Comparison of ENCODE assay signal across 22 cellular contexts in genomic region chr6:166411271-166411670, GRCh38. TPM values are rescaled to one million over a fixed set of nuclear protein-coding genes. Genes with fewer than 3 reads are reported as not detected.
DNase-seq lines count a peak whose midpoint lies in the region; ATAC-seq and TF ChIP-seq lines count a peak whose summit lies in the region.
"Had no signal": no experiment of that assay in that cellular context is flagged by ENCODE, and none has a peak within 500 bp of the region (broad histone marks: within the 10 kb centered on the region; RNA-seq: fewer than 3 reads in every experiment).

No MANE protein-coding gene starts in this region.

- no peaks in the 10 kb centered on the region for H3K27me3 ChIP-seq in Karpas-422 (ENCODE audit: low read length)
- H3K27me3 ChIP-seq: esophagus squamous epithelium, gastrocnemius medialis, testis had no signal

- H3K9ac ChIP-seq in Karpas-422 (ENCODE audit: low read length) = no peak overlapping the region

- no peaks in the 10 kb centered on the region; the same call in 1 of the 2 replicates for H3K36me3 ChIP-seq in Karpas-422 (ENCODE audit: insufficient read depth, low read length)

- H3K79me2 ChIP-seq in Karpas-422 (ENCODE audit: low read length) = no peaks in the 10 kb centered on the region

- no peak overlapping the region for H3K4me3 ChIP-seq in Karpas-422 (ENCODE audit: low read length)
- H3K4me3 ChIP-seq: esophagus squamous epithelium, gastrocnemius medialis, SK-N-MC, testis had no signal

- intact Hi-C loops in Right ventricle myocardium superior (cut with DNase I) = no loop called here

- no peak overlapping the region for H3K4me2 ChIP-seq in Karpas-422 (ENCODE audit: low read depth, low read length, poor library complexity, severe bottlenecking)

- ATAC-seq in activated naive CD8-positive, alpha-beta T cell treated with anti-CD3 and anti-CD28 coated beads, Interleukin-2, amount 50 U/mL, for 24 hours = no peak
- ATAC-seq in Right ventricle myocardium superior (ENCODE audit: poor library complexity) = no peak
- ATAC-seq: gastrocnemius medialis had no signal

- no peak for TF ChIP-seq CTCF in glutamatergic neuron (IDR thresholded peaks at IDR 0.05; ENCODE audit: partially characterized antibody, unreplicated experiment)

- H3K9me2 ChIP-seq in Karpas-422 (replicated peaks; ENCODE audit: insufficient read depth, low read length) = no peaks in the 10 kb centered on the region

- no peaks in the 10 kb centered on the region for H3K27me3 Mint-ChIP-seq in activated naive CD8-positive, alpha-beta T cell
- H3K27me3 Mint-ChIP-seq in activated naive CD8-positive, alpha-beta T cell treated with anti-CD3 and anti-CD28 coated beads, Interleukin-2, amount 50 U/mL, for 24 hours = no peaks in the 10 kb centered on the region
- H3K27me3 Mint-ChIP-seq in glutamatergic neuron (ENCODE audit: unreplicated experiment) = peaks cover 13% of the 10 kb centered on the region
- H3K27me3 Mint-ChIP-seq: brain had no signal

- H3K4me1 Mint-ChIP-seq in activated naive CD8-positive, alpha-beta T cell (ENCODE audit: low read depth) = peaks cover 61% of the 10 kb centered on the region
- peaks cover 48% of the 10 kb centered on the region for H3K4me1 Mint-ChIP-seq in activated naive CD8-positive, alpha-beta T cell treated with anti-CD3 and anti-CD28 coated beads, Interleukin-2, amount 50 U/mL, for 24 hours
- H3K4me1 Mint-ChIP-seq in glutamatergic neuron (ENCODE audit: low read depth, unreplicated experiment) = peaks cover 38% of the 10 kb centered on the region
- H3K4me1 Mint-ChIP-seq: brain had no signal

- H3K9me3 ChIP-seq in Karpas-422 (ENCODE audit: low read length) = no peaks in the 10 kb centered on the region
- H3K9me3 ChIP-seq: esophagus squamous epithelium, gastrocnemius medialis, testis had no signal

- DNase-seq in NCI-H82 (lab: John Stamatoyannopoulos, UW) (peak; percentile 29), NCI-H82 treated with DMSO at 0.1 percent for 48 hours (lab: John Stamatoyannopoulos, UW; ENCODE audit: unreplicated experiment) (no peak), glutamatergic neuron (peak; percentile 45), Right ventricle myocardium superior (no peak), Karpas-422 (no peak)
- no peak for DNase-seq in activated naive CD8-positive, alpha-beta T cell treated with anti-CD3 and anti-CD28 coated beads, Interleukin-2, amount 50 U/mL, for 24 hours
- DNase-seq in stimulated activated CD4-positive, alpha-beta T cell treated with anti-CD3 and anti-CD28 coated beads, Interleukin-1b, Interleukin-23, amount 100 ng/mL, for 48 hours = no peak
- DNase-seq: esophagus squamous epithelium; gastrocnemius medialis; hypothalamus; islet precursor cell; KBM-7; NCI-H1694; NCI-H526 treated with DMSO at 0.1 percent for 48 hours; occipital lobe; RPMI8226; stimulated activated naive B cell treated with anti-CD40 and anti-IgM and Interleukin-4, amounts not matched to agents 10 μg/mL and 1 μg/mL and 100 μg/mL, for 72 hours; testis had no signal

- H3K27ac ChIP-seq in Karpas-422 (ENCODE audit: low read length) = no peak overlapping the region
- H3K27ac ChIP-seq: 22Rv1, gastrocnemius medialis, SK-N-MC, testis had no signal

- H3K36me3 Mint-ChIP-seq in activated naive CD8-positive, alpha-beta T cell = peaks cover 9% of the 10 kb centered on the region
- H3K36me3 Mint-ChIP-seq in activated naive CD8-positive, alpha-beta T cell treated with anti-CD3 and anti-CD28 coated beads, Interleukin-2, amount 50 U/mL, for 24 hours (ENCODE audit: low read depth) = peaks cover 6% of the 10 kb centered on the region
- peaks cover 13% of the 10 kb centered on the region for H3K36me3 Mint-ChIP-seq in glutamatergic neuron (ENCODE audit: unreplicated experiment)

- H4K20me1 ChIP-seq in Karpas-422 (ENCODE audit: insufficient read depth, low read depth, low read length) = no peaks in the 10 kb centered on the region

- no peaks in the 10 kb centered on the region for H3K4me1 ChIP-seq in Karpas-422 (ENCODE audit: low read length)
- H3K4me1 ChIP-seq: esophagus squamous epithelium, gastrocnemius medialis, testis had no signal

- no peak overlapping the region for H2AFZ ChIP-seq in Karpas-422 (ENCODE audit: low read length)

- peak overlapping the region; percentile 82 for H3K4me3 Mint-ChIP-seq in activated naive CD8-positive, alpha-beta T cell
- no peak overlapping the region for H3K4me3 Mint-ChIP-seq in activated naive CD8-positive, alpha-beta T cell treated with anti-CD3 and anti-CD28 coated beads, Interleukin-2, amount 50 U/mL, for 24 hours
- H3K4me3 Mint-ChIP-seq in glutamatergic neuron (ENCODE audit: unreplicated experiment) = no peak overlapping the region
- H3K4me3 Mint-ChIP-seq: brain; stimulated activated naive B cell treated with anti-CD40 and anti-IgM and Interleukin-4, amounts not matched to agents 10 μg/mL and 1 μg/mL and 100 μg/mL, for 72 hours had no signal

- H3K27ac Mint-ChIP-seq in activated naive CD8-positive, alpha-beta T cell = peak overlapping the region; percentile 90
- no peak overlapping the region for H3K27ac Mint-ChIP-seq in activated naive CD8-positive, alpha-beta T cell treated with anti-CD3 and anti-CD28 coated beads, Interleukin-2, amount 50 U/mL, for 24 hours
- H3K27ac Mint-ChIP-seq in glutamatergic neuron (ENCODE audit: unreplicated experiment) = peak overlapping the region; percentile 55
- H3K27ac Mint-ChIP-seq: stimulated activated naive B cell treated with anti-CD40 and anti-IgM and Interleukin-4, amounts not matched to agents 10 μg/mL and 1 μg/mL and 100 μg/mL, for 72 hours had no signal

- H3K9me3 Mint-ChIP-seq in activated naive CD8-positive, alpha-beta T cell (ENCODE audit: low read depth) = no peaks in the 10 kb centered on the region
- peaks cover 5% of the 10 kb centered on the region for H3K9me3 Mint-ChIP-seq in activated naive CD8-positive, alpha-beta T cell treated with anti-CD3 and anti-CD28 coated beads, Interleukin-2, amount 50 U/mL, for 24 hours
- H3K9me3 Mint-ChIP-seq in glutamatergic neuron (ENCODE audit: unreplicated experiment) = peaks cover 10% of the 10 kb centered on the region

RNA-seq across cellular contexts. Expression of gene MPC1, which starts 28.5 kb away (rescaled TPM):
- total RNA-seq in glutamatergic neuron (ENCODE audit: unreplicated experiment) (17.0 TPM), Right ventricle myocardium superior (393 TPM)
- total RNA-seq in Karpas-422 (2014; rRNA removed; shearing (Covaris generic); ENCODE audit: low replicate concordance) = 62.7 and 109 TPM in 2 replicates

Comparison
In these comparisons a context has a peak if more than half of its experiments do, and no peak if none do; other contexts are left out.
1. DNase-seq: peak in NCI-H82 (single experiment) and glutamatergic neuron (single experiment); none in NCI-H82 treated with DMSO at 0.1 percent for 48 hours (single experiment), activated naive CD8-positive, alpha-beta T cell treated with anti-CD3 and anti-CD28 coated beads, Interleukin-2, amount 50 U/mL, for 24 hours (single experiment), Right ventricle myocardium superior (single experiment), stimulated activated CD4-positive, alpha-beta T cell treated with anti-CD3 and anti-CD28 coated beads, Interleukin-1b, Interleukin-23, amount 100 ng/mL, for 48 hours (single experiment) and Karpas-422 (single experiment).